Comparison of ENCODE assay signal across 24 cellular contexts in genomic region chr3:170405101-170405500, GRCh38.
"Had no signal": no experiment of that assay in that cellular context is flagged by ENCODE, and none has a peak within 500 bp of the region (broad histone marks: within the 10 kb centered on the region; RNA-seq: fewer than 3 reads in every experiment).

No MANE protein-coding gene starts in this region.

- H3K27me3 ChIP-seq: colonic mucosa, dorsolateral prefrontal cortex, esophagus muscularis mucosa, esophagus squamous epithelium, foreskin keratinocyte, gastrocnemius medialis, gastroesophageal sphincter, heart left ventricle, heart right ventricle had no signal

- H3K9me3 ChIP-seq: colonic mucosa, esophagus muscularis mucosa, esophagus squamous epithelium, gastrocnemius medialis, gastroesophageal sphincter, heart right ventricle had no signal

- H3K36me3 ChIP-seq: colonic mucosa, esophagus muscularis mucosa, esophagus squamous epithelium, gastrocnemius medialis, gastroesophageal sphincter, heart left ventricle, heart right ventricle had no signal

- DNase-seq: colonic mucosa; cortex of kidney; dermis blood vessel endothelial cell; dorsolateral prefrontal cortex; effector CD4-positive, alpha-beta T cell; effector CD8-positive, alpha-beta T cell; effector memory CD4-positive, alpha-beta T cell; effector memory CD8-positive, alpha-beta T cell; endodermal cell; erythroblast; esophagus squamous epithelium; foreskin fibroblast; foreskin keratinocyte; foreskin melanocyte; gastrocnemius medialis; glutamatergic neuron; head of caudate nucleus; heart left ventricle; heart right ventricle had no signal

- H3K4me1 ChIP-seq: colonic mucosa, esophagus muscularis mucosa, esophagus squamous epithelium, foreskin keratinocyte, gastrocnemius medialis, gastroesophageal sphincter, heart left ventricle, heart right ventricle had no signal

- H3K4me3 ChIP-seq: colonic mucosa, coronary artery, dorsolateral prefrontal cortex, esophagus muscularis mucosa, esophagus squamous epithelium, gastrocnemius medialis, gastroesophageal sphincter, heart left ventricle, heart right ventricle had no signal

- ATAC-seq: effector memory CD8-positive, alpha-beta T cell; esophagus mucosa; foreskin keratinocyte; gastrocnemius medialis; gastroesophageal sphincter; heart left ventricle; heart right ventricle had no signal

- H3K27ac ChIP-seq: colonic mucosa, coronary artery, dorsolateral prefrontal cortex, epithelial cell of prostate, esophagus muscularis mucosa, esophagus squamous epithelium, foreskin keratinocyte, gastrocnemius medialis, gastroesophageal sphincter, heart left ventricle, heart right ventricle had no signal
